Comparison of ENCODE assay signal across 23 cellular contexts in genomic region chr1:41413748-41414281, GRCh38. TPM values are rescaled to one million over a fixed set of nuclear protein-coding genes. Genes with fewer than 3 reads are reported as not detected.
"Had no signal": no experiment of that assay in that cellular context is flagged by ENCODE, and none has a peak within 500 bp of the region (broad histone marks: within the 10 kb centered on the region; RNA-seq: fewer than 3 reads in every experiment).

No MANE protein-coding gene starts in this region.

- H3K4me3 ChIP-seq: ascending aorta, pancreas, psoas muscle, tibial nerve had no signal

- H3K36me3 ChIP-seq: ascending aorta, brain microvascular endothelial cell, pancreas, tibial nerve had no signal

- DNase-seq: activated B cell treated with CpG ODN at 0.5 μM for 24 hours; activated effector memory CD4-positive, alpha-beta T cell treated with Interleukin-2 at 50 U/mL for 16 hours; activated naive CD4-positive, alpha-beta T cell treated with Interleukin-2 at 50 U/mL for 16 hours; activated naive CD8-positive, alpha-beta T cell treated with anti-CD3 and anti-CD28 coated beads for 36 hours; activated T-cell treated with anti-CD3 and anti-CD28 coated beads for 4 hours; brain microvascular endothelial cell; cortex of kidney; effector memory CD8-positive, alpha-beta T cell; hippocampal formation; left colon; mammary epithelial cell; nephron progenitor cell; psoas muscle; stimulated activated CD4-positive, alpha-beta T cell treated with anti-CD3 and anti-CD28 coated beads, Interleukin-15, amount 100 ng/mL, for 24 hours; stimulated activated CD4-positive, alpha-beta T cell treated with anti-CD3 and anti-CD28 coated beads, Interleukin-2, amount 100 ng/mL, for 24 hours; stimulated activated naive CD4-positive, alpha-beta T cell; T-helper 1 cell had no signal

- H3K27ac ChIP-seq: ascending aorta, brain microvascular endothelial cell, pancreas, psoas muscle, tibial nerve had no signal

- H3K9me3 ChIP-seq: ascending aorta, pancreas, psoas muscle, tibial nerve had no signal

- ATAC-seq: effector memory CD8-positive, alpha-beta T cell; left colon; pancreas; psoas muscle had no signal

- FAIRE-seq: keratinocyte, pancreas had no signal

- H3K27me3 ChIP-seq: ascending aorta, pancreas had no signal

- H3K4me1 ChIP-seq: pancreas had no signal

RNA-seq across cellular contexts. Expression of gene FOXO6, which starts 52.6 kb away (rescaled TPM):
- total RNA-seq: fibroblast of villous mesenchyme had no signal
- polyA plus RNA-seq: fibroblast of lung, keratinocyte, mammary epithelial cell had no signal
